20 cellular contexts compared by ENCODE assay signal in the genomic region with DNA sequence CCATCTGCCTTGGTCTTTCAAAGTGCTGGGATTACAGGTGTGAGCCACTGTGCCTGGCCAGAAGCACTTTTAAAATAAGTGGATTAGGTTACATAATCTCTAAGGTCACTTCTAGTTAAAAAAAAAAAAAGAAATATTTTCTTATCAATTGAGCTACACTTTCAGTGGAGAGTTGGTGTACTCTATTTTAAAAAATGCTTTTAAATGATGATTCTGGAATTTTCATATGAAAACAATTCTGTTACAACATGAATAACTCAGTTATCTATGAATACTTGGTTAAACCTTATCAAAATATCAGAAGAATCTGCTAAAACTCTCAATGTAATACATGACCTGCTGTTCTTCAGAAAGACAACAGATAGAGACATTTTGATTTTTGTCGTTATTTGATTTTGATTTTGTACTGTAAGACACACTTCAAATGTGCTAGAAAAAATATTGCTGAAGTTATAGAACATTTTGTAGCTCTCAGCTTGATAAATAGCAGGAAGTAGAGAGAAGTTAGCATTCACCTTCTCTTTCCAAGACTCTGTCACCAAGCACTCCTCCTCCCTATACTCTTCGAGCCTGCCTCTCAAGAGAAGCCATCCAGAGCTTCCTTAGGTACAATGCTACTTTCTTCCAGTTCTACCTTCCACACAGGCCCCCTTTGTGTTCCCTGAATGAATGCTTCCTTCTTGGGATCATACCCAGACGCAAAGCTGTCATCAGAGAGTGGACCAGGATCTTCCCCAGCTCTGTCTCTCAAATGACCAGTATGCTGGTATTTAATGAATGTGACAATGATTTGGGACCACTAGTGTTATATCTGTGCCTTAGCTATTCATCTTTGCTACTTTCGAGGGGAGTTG. TPM values are rescaled to one million over a fixed set of nuclear protein-coding genes. Genes with fewer than 3 reads are reported as not detected.
DNase-seq lines count a peak whose midpoint lies in the region; ATAC-seq and TF ChIP-seq lines count a peak whose summit lies in the region.
"Had no signal": no experiment of that assay in that cellular context is flagged by ENCODE, and none has a peak within 500 bp of the region (broad histone marks: within the 10 kb centered on the region; RNA-seq: fewer than 3 reads in every experiment).

No MANE protein-coding gene starts in this region.

- H3K27ac Mint-ChIP-seq in activated naive CD8-positive, alpha-beta T cell treated with anti-CD3 and anti-CD28 coated beads, Interleukin-2, amount 10 ng/mL, durations not matched to agents 7 days and 5 days: peak overlapping the region; percentile 22
- H3K27ac Mint-ChIP-seq in activated naive CD8-positive, alpha-beta T cell treated with anti-CD3 and anti-CD28 coated beads, Interleukin-2, amount 50 U/mL, for 24 hours: no peak overlapping the region
- H3K27ac Mint-ChIP-seq in mesothelial cell of epicardium: peak overlapping the region; percentile 14
- H3K27ac Mint-ChIP-seq: CD4-positive, CD25-positive, alpha-beta regulatory T cell; GM23338 had no signal

- no peak for DNase-seq in activated naive CD8-positive, alpha-beta T cell treated with anti-CD3 and anti-CD28 coated beads, Interleukin-2, amount 10 ng/mL, durations not matched to agents 7 days and 5 days
- no peak for DNase-seq in activated naive CD8-positive, alpha-beta T cell treated with anti-CD3 and anti-CD28 coated beads, Interleukin-2, amount 50 U/mL, for 24 hours
- DNase-seq in mesothelial cell of epicardium (ENCODE audit: low spot score in 2 of 2, unreplicated experiment in 2 of 2): no peak
- DNase-seq in upper lobe of right lung: no peak
- DNase-seq in GM10266 (ENCODE audit: extremely low spot score): no peak
- no peak for DNase-seq in ACHN
- DNase-seq in colonic mucosa: no peak
- DNase-seq: 8988T; CD4-positive, CD25-positive, alpha-beta regulatory T cell; H9; KBM-7; MM.1S; NCI-H2029 treated with DMSO at 0.1 percent for 48 hours; NCI-H2227 treated with DMSO at 0.1 percent for 48 hours; NCI-H526 treated with DMSO at 0.1 percent for 48 hours; PC-9; Right ventricle myocardium superior had no signal

- peak overlapping the region; percentile 98 for H3K27ac ChIP-seq in VCaP
- no peak overlapping the region for H3K27ac ChIP-seq in upper lobe of right lung
- H3K27ac ChIP-seq in colonic mucosa: no peak overlapping the region
- H3K27ac ChIP-seq: PC-9, SJSA1 had no signal

- ATAC-seq in activated naive CD8-positive, alpha-beta T cell treated with anti-CD3 and anti-CD28 coated beads, Interleukin-2, amount 10 ng/mL, durations not matched to agents 7 days and 5 days (ENCODE audit: low read depth): no peak
- ATAC-seq in activated naive CD8-positive, alpha-beta T cell treated with anti-CD3 and anti-CD28 coated beads, Interleukin-2, amount 50 U/mL, for 24 hours: no peak
- ATAC-seq in upper lobe of right lung: peak; percentile 20
- ATAC-seq: GM23338 had no signal

- H3K4me1 ChIP-seq in upper lobe of right lung (no peaks in the 10 kb centered on the region), colonic mucosa (no peaks in the 10 kb centered on the region)
- H3K4me1 ChIP-seq: SJSA1 had no signal

- H3K4me1 Mint-ChIP-seq in activated naive CD8-positive, alpha-beta T cell treated with anti-CD3 and anti-CD28 coated beads, Interleukin-2, amount 10 ng/mL, durations not matched to agents 7 days and 5 days: no peaks in the 10 kb centered on the region
- H3K4me1 Mint-ChIP-seq in activated naive CD8-positive, alpha-beta T cell treated with anti-CD3 and anti-CD28 coated beads, Interleukin-2, amount 50 U/mL, for 24 hours: no peaks in the 10 kb centered on the region
- peaks cover 7% of the 10 kb centered on the region for H3K4me1 Mint-ChIP-seq in mesothelial cell of epicardium
- H3K4me1 Mint-ChIP-seq: CD4-positive, CD25-positive, alpha-beta regulatory T cell; GM23338; H9 had no signal

- H3K4me3 ChIP-seq in upper lobe of right lung (no peak overlapping the region), colonic mucosa (no peak overlapping the region)
- H3K4me3 ChIP-seq: GM23338, PC-9, SJSA1 had no signal

- no peak overlapping the region for H3K4me3 Mint-ChIP-seq in activated naive CD8-positive, alpha-beta T cell treated with anti-CD3 and anti-CD28 coated beads, Interleukin-2, amount 10 ng/mL, durations not matched to agents 7 days and 5 days
- no peak overlapping the region for H3K4me3 Mint-ChIP-seq in activated naive CD8-positive, alpha-beta T cell treated with anti-CD3 and anti-CD28 coated beads, Interleukin-2, amount 50 U/mL, for 24 hours
- H3K4me3 Mint-ChIP-seq in mesothelial cell of epicardium: no peak overlapping the region
- H3K4me3 Mint-ChIP-seq: CD4-positive, CD25-positive, alpha-beta regulatory T cell; GM23338; H9 had no signal

- no peaks in the 10 kb centered on the region for H3K9me3 Mint-ChIP-seq in activated naive CD8-positive, alpha-beta T cell treated with anti-CD3 and anti-CD28 coated beads, Interleukin-2, amount 10 ng/mL, durations not matched to agents 7 days and 5 days
- H3K9me3 Mint-ChIP-seq in activated naive CD8-positive, alpha-beta T cell treated with anti-CD3 and anti-CD28 coated beads, Interleukin-2, amount 50 U/mL, for 24 hours: no peaks in the 10 kb centered on the region
- H3K9me3 Mint-ChIP-seq in mesothelial cell of epicardium: no peaks in the 10 kb centered on the region
- H3K9me3 Mint-ChIP-seq: CD4-positive, CD25-positive, alpha-beta regulatory T cell; GM23338; H9 had no signal

- no peak for TF ChIP-seq CTCF in VCaP (conservative IDR thresholded peaks at IDR 0.05)
- TF ChIP-seq CTCF in mesothelial cell of epicardium (IDR thresholded peaks at IDR 0.05; ENCODE audit: unreplicated experiment): no peak
- TF ChIP-seq CTCF in upper lobe of right lung (IDR thresholded peaks at IDR 0.05): no peak
- no peak for TF ChIP-seq CTCF in GM10266 (IDR thresholded peaks at IDR 0.05; ENCODE audit: control insufficient read depth, insufficient read depth, low read depth, missing control alignments)
- TF ChIP-seq CTCF in colonic mucosa (IDR thresholded peaks at IDR 0.05): no peak

- intact Hi-C loops in upper lobe of right lung (cut with DNase I): no loop called here
- intact Hi-C loops in colonic mucosa (cut with DNase I): no loop called here

- H3K27me3 Mint-ChIP-seq in activated naive CD8-positive, alpha-beta T cell treated with anti-CD3 and anti-CD28 coated beads, Interleukin-2, amount 10 ng/mL, durations not matched to agents 7 days and 5 days: no peaks in the 10 kb centered on the region
- H3K27me3 Mint-ChIP-seq in activated naive CD8-positive, alpha-beta T cell treated with anti-CD3 and anti-CD28 coated beads, Interleukin-2, amount 50 U/mL, for 24 hours: no peaks in the 10 kb centered on the region
- H3K27me3 Mint-ChIP-seq in mesothelial cell of epicardium (ENCODE audit: low read depth): no peaks in the 10 kb centered on the region
- H3K27me3 Mint-ChIP-seq: CD4-positive, CD25-positive, alpha-beta regulatory T cell had no signal

- no peaks in the 10 kb centered on the region for H3K9me3 ChIP-seq in upper lobe of right lung
- H3K9me3 ChIP-seq in colonic mucosa: no peaks in the 10 kb centered on the region
- H3K9me3 ChIP-seq: SJSA1 had no signal

- POLR2A ChIA-PET in activated naive CD8-positive, alpha-beta T cell treated with anti-CD3 and anti-CD28 coated beads, Interleukin-2, amount 10 ng/mL, durations not matched to agents 7 days and 5 days (lab: Charles Lee): no interaction called here

- no peak overlapping the region for H3K9ac ChIP-seq in colonic mucosa (ENCODE audit: low read depth in 2 of 2, low read length in 2 of 2)

- H3K36me3 ChIP-seq in upper lobe of right lung: no peaks in the 10 kb centered on the region
- H3K36me3 ChIP-seq in colonic mucosa: no peaks in the 10 kb centered on the region

- peaks cover 8% of the 10 kb centered on the region for H3K36me3 Mint-ChIP-seq in activated naive CD8-positive, alpha-beta T cell treated with anti-CD3 and anti-CD28 coated beads, Interleukin-2, amount 10 ng/mL, durations not matched to agents 7 days and 5 days
- peaks cover 9% of the 10 kb centered on the region for H3K36me3 Mint-ChIP-seq in activated naive CD8-positive, alpha-beta T cell treated with anti-CD3 and anti-CD28 coated beads, Interleukin-2, amount 50 U/mL, for 24 hours (ENCODE audit: low read depth)
- no peaks in the 10 kb centered on the region for H3K36me3 Mint-ChIP-seq in mesothelial cell of epicardium
- H3K36me3 Mint-ChIP-seq: CD4-positive, CD25-positive, alpha-beta regulatory T cell had no signal

- H3K27me3 ChIP-seq in upper lobe of right lung (no peaks in the 10 kb centered on the region), colonic mucosa (no peaks in the 10 kb centered on the region)
- H3K27me3 ChIP-seq: SJSA1 had no signal

- in situ Hi-C loops in ACHN (cut with HindIII; ENCODE audit: low pct_ligation_motif_present, low pct_unique_long_range_greater_than_20kb, low sequenced_read_pairs): no loop called here

RNA-seq across cellular contexts. Expression of a gene that starts 47.2 kb away (rescaled TPM):
- 10 to 100 TPM; 34.8 to 38.6 TPM for total RNA-seq in activated naive CD8-positive, alpha-beta T cell treated with anti-CD3 and anti-CD28 coated beads, Interleukin-2, amount 10 ng/mL, durations not matched to agents 7 days and 5 days
- total RNA-seq in mesothelial cell of epicardium (53.4 to 64.2 TPM (median 58.9 TPM) in 3 replicates), upper lobe of right lung (119 TPM), colonic mucosa (10 to 100 TPM; 26.9 to 45.2 TPM)
